ENCODE assay signal across 17 cellular contexts in genomic region chr1:119962296-119962968, GRCh38.
DNase-seq lines count a peak whose midpoint lies in the region; ATAC-seq and TF ChIP-seq lines count a peak whose summit lies in the region.
"Had no signal": no experiment of that assay in that cellular context is flagged by ENCODE, and none has a peak within 500 bp of the region (broad histone marks: within the 10 kb centered on the region; RNA-seq: fewer than 3 reads in every experiment).

No MANE protein-coding gene starts in this region.

- ATAC-seq in Right ventricle myocardium inferior (peak; percentile 59), left cardiac atrium (peak; percentile 37 to 42), HG03135 (IDR thresholded peaks at IDR 0.05; ENCODE audit: unreplicated experiment) (no peak)

- DNase-seq in Right ventricle myocardium inferior (ENCODE audit: missing footprints) (no peak), cardiac septum (ENCODE audit: low spot score) (no peak), left cardiac atrium (no peak), progenitor cell of endocrine pancreas (ENCODE audit: low spot score, unreplicated experiment) (no peak), HT-29 (ENCODE audit: low spot score) (no peak), NCI-H446 (lab: John Stamatoyannopoulos, UW) (no peak)
- no peak for DNase-seq in activated CD8-positive, alpha-beta memory T cell treated with anti-CD3 and anti-CD28 coated beads for 24 hours
- DNase-seq: 8988T; activated CD4-positive, alpha-beta T cell treated with anti-CD3 and anti-CD28 coated beads, Interleukin-2, amount 10 ng/mL, durations not matched to agents 24 days and 14 days; activated naive CD4-positive, alpha-beta T cell; brain microvascular endothelial cell; DMS153; KBM-7; NCI-H1930; ovary; substantia nigra had no signal

- intact Hi-C loops in Right ventricle myocardium inferior (cut with DNase I) = no loop called here
- intact Hi-C loops in cardiac septum (cut with DNase I) = no loop called here
- intact Hi-C loops in left cardiac atrium (cut with DNase I) = no loop called here

- peaks cover 14% of the 10 kb centered on the region for H3K4me1 Mint-ChIP-seq in progenitor cell of endocrine pancreas (ENCODE audit: low read depth)

- TF ChIP-seq CTCF in progenitor cell of endocrine pancreas (IDR thresholded peaks at IDR 0.05; ENCODE audit: unreplicated experiment) = no peak

- peak overlapping the region; percentile 8 for H3K27ac Mint-ChIP-seq in progenitor cell of endocrine pancreas
- H3K27ac Mint-ChIP-seq: activated CD4-positive, alpha-beta T cell treated with anti-CD3 and anti-CD28 coated beads, Interleukin-2, amount 10 ng/mL, durations not matched to agents 24 days and 14 days had no signal

- H3K9me3 Mint-ChIP-seq in progenitor cell of endocrine pancreas (ENCODE audit: low read depth) = no peaks in the 10 kb centered on the region
- H3K9me3 Mint-ChIP-seq: activated CD4-positive, alpha-beta T cell treated with anti-CD3 and anti-CD28 coated beads, Interleukin-2, amount 10 ng/mL, durations not matched to agents 24 days and 14 days had no signal

- no peaks in the 10 kb centered on the region for H3K27me3 Mint-ChIP-seq in progenitor cell of endocrine pancreas
- H3K27me3 Mint-ChIP-seq: activated CD4-positive, alpha-beta T cell treated with anti-CD3 and anti-CD28 coated beads, Interleukin-2, amount 10 ng/mL, durations not matched to agents 24 days and 14 days had no signal

- H3K36me3 Mint-ChIP-seq in progenitor cell of endocrine pancreas (ENCODE audit: insufficient read depth) = peaks cover 27% of the 10 kb centered on the region

- no peak overlapping the region for H3K4me3 Mint-ChIP-seq in progenitor cell of endocrine pancreas (ENCODE audit: low read depth)
- H3K4me3 Mint-ChIP-seq: activated CD4-positive, alpha-beta T cell treated with anti-CD3 and anti-CD28 coated beads, Interleukin-2, amount 10 ng/mL, durations not matched to agents 24 days and 14 days had no signal
